In genomic region chr1:222583079-222583478, GRCh38 we compare ENCODE assay signal across 11 cellular contexts. TPM values are rescaled to one million over a fixed set of nuclear protein-coding genes. Genes with fewer than 3 reads are reported as not detected.
DNase-seq lines count a peak whose midpoint lies in the region; ATAC-seq, FAIRE-seq and TF ChIP-seq lines count a peak whose summit lies in the region.
"Had no signal": no experiment of that assay in that cellular context is flagged by ENCODE, and none has a peak within 500 bp of the region (broad histone marks: within the 10 kb centered on the region; RNA-seq: fewer than 3 reads in every experiment).

No MANE protein-coding gene starts in this region.

- TF ChIP-seq CTCF in RWPE2 (IDR thresholded peaks at IDR 0.05; ENCODE audit: poor library complexity, severe bottlenecking), result no peak
- no peak for TF ChIP-seq CTCF in dorsolateral prefrontal cortex (IDR thresholded peaks at IDR 0.05 in 54 of 56, conservative IDR thresholded peaks at IDR 0.05 in 2 of 56; ENCODE audit: low read depth in 1 of 56, partially characterized antibody in 56 of 56)

- POLR2A ChIA-PET in HEK293T (lab: Yijun Ruan, JAX), result no interaction called here

- ATAC-seq in GM21367 (IDR thresholded peaks at IDR 0.05; ENCODE audit: unreplicated experiment), result peak; percentile 90
- peak; percentile 86 for ATAC-seq in HG03139 (IDR thresholded peaks at IDR 0.05; ENCODE audit: unreplicated experiment)
- ATAC-seq in RWPE2 (ENCODE audit: low read depth), result no peak
- ATAC-seq: activated CD8-positive, alpha-beta memory T cell treated with anti-CD3 and anti-CD28 coated beads, Interleukin-2, amount 10 ng/mL, durations not matched to agents 7 days and 5 days had no signal

- no peak overlapping the region for H3K4me3 ChIP-seq in RWPE2 (ENCODE audit: severe bottlenecking)
- no peak overlapping the region for H3K4me3 ChIP-seq in dorsolateral prefrontal cortex

- CTCF ChIA-PET in HEK293T (lab: Yijun Ruan, JAX), result no interaction called here

- H3K9me3 ChIP-seq in RWPE2 (ENCODE audit: severe bottlenecking), result no peaks in the 10 kb centered on the region

- H3K27me3 ChIP-seq in RWPE2 (ENCODE audit: insufficient read depth, poor library complexity, severe bottlenecking) (no peaks in the 10 kb centered on the region), dorsolateral prefrontal cortex (no peaks in the 10 kb centered on the region)

- no peak for FAIRE-seq in GM12891 (lab: Jason Lieb, UNC)

- intact Hi-C loops in dorsolateral prefrontal cortex (cut with DNase I), result no loop called here

- H3K27ac ChIP-seq in RWPE2 (ENCODE audit: poor library complexity, severe bottlenecking) (peak overlapping the region; percentile 54), dorsolateral prefrontal cortex (no peak overlapping the region)

- H3K36me3 ChIP-seq in RWPE2 (ENCODE audit: low read depth), result peaks cover 21% of the 10 kb centered on the region

- no peak for TF ChIP-seq POLR2A in GM12891 (IDR thresholded peaks at IDR 0.05; ENCODE audit: low read depth, low read length)

- peak; percentile 7 for DNase-seq in GM12891 (ENCODE audit: insufficient read length, low spot score)
- no peak for DNase-seq in RWPE2 (ENCODE audit: low spot score)
- no peak for DNase-seq in HEK293T (ENCODE audit: extremely low spot score)
- DNase-seq in Ammon's horn (ENCODE audit: low spot score), result no peak
- DNase-seq in dorsolateral prefrontal cortex, result no peak
- DNase-seq in NCI-H446 (lab: John Stamatoyannopoulos, UW), result no peak
- DNase-seq: activated CD8-positive, alpha-beta memory T cell treated with anti-CD3 and anti-CD28 coated beads, Interleukin-2, amount 10 ng/mL, durations not matched to agents 7 days and 5 days; CD4-positive, alpha-beta T cell; NCI-H69 had no signal

- H3K4me1 ChIP-seq in RWPE2 (ENCODE audit: insufficient read depth, poor library complexity, severe bottlenecking), result peaks cover 8% of the 10 kb centered on the region

TF ChIP-seq in GM12891, 5 proteins besides CTCF, POLR2A, EP300 and RAD21:
- no peak for TF ChIP-seq PAX5 (IDR thresholded peaks at IDR 0.05; ENCODE audit: insufficient read depth, low read length, severe bottlenecking)
- no peak for TF ChIP-seq TAF1 (IDR thresholded peaks at IDR 0.05; ENCODE audit: low read depth, low read length)
- no peak for TF ChIP-seq POU2F2 (IDR thresholded peaks at IDR 0.05; ENCODE audit: low read depth, low read length)
- TF ChIP-seq SPI1 (IDR thresholded peaks at IDR 0.05; ENCODE audit: low read depth, low read length), result no peak
- TF ChIP-seq POLR2AphosphoS5 (IDR thresholded peaks at IDR 0.05; ENCODE audit: low read depth, low read length), result no peak
TF ChIP-seq in GM12891: peak in this region for 0.

TF ChIP-seq in HEK293T, 16 proteins besides CTCF, POLR2A, EP300 and RAD21:
- TF ChIP-seq LEF1 (IDR thresholded peaks at IDR 0.05; ENCODE audit: borderline replicate concordance), result no peak
- no peak for TF ChIP-seq FOXK2 (IDR thresholded peaks at IDR 0.05)

RNA-seq across cellular contexts. Expression of gene TAF1A, which starts 6.7 kb away (rescaled TPM):
- polyA plus RNA-seq in GM12891 (2012; ENCODE audit: low read depth, missing spikeins), result 2.5 TPM
- total RNA-seq in dorsolateral prefrontal cortex, result 10 to 100 TPM in 29 of 120 experiments, 1 to 10 TPM in 91; 5.4 to 15.0 (median 8.7) TPM

RNA-seq across cellular contexts. Expression of gene MIA3, which starts 34.8 kb away (rescaled TPM):
- 21.1 TPM for polyA plus RNA-seq in GM12891 (2012; ENCODE audit: low read depth, missing spikeins)
- 100 to 1,000 TPM in 19 of 120 experiments, 10 to 100 TPM in 101; 61.1 to 140 (median 85.8) TPM for total RNA-seq in dorsolateral prefrontal cortex

RNA-seq across cellular contexts. Expression of gene HHIPL2, which starts 35.2 kb away (rescaled TPM):
- 0.19 TPM for polyA plus RNA-seq in GM12891 (2012; ENCODE audit: low read depth, missing spikeins)
- total RNA-seq in dorsolateral prefrontal cortex, result 1 to 10 TPM in 10 of 120 experiments, under 1 TPM in 66, not detected in 44; 0.18 to 2.2 (median 0.53) TPM
